10 cellular contexts compared by ENCODE assay signal in the genomic region with DNA sequence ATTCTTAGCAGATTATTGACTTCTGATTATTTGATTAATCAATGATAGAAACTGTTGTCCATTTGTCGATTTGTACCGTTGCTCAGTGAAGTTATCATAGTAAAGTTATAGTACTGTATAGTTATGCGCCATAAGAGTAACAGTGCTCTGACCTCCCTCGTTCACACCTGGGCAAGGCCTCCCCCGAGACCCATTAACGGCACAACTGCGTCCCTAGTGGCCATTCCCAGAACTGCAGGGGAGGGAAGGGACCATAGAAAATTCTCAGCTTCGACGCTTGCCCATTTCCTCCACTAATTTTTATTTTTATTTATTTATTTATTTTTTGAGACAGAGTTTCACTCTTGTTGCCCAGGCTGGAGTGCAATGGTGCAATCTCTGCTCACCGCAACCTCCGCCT.
DNase-seq lines count a peak whose midpoint lies in the region; ATAC-seq, FAIRE-seq and TF ChIP-seq lines count a peak whose summit lies in the region.
"Had no signal": no experiment of that assay in that cellular context is flagged by ENCODE, and none has a peak within 500 bp of the region (broad histone marks: within the 10 kb centered on the region; RNA-seq: fewer than 3 reads in every experiment).

No MANE protein-coding gene starts in this region.

- FAIRE-seq in pancreas (lab: Jason Lieb, UNC) = no peak

- H3K4me3 Mint-ChIP-seq in activated naive CD8-positive, alpha-beta T cell treated with anti-CD3 and anti-CD28 coated beads for 36 hours = no peak overlapping the region

- H3K9ac ChIP-seq in DND-41 (ENCODE audit: low read depth, low read length) (no peak overlapping the region), mesendoderm (ENCODE audit: low read length) (no peak overlapping the region)

- no peak overlapping the region for H3K56ac ChIP-seq in mesendoderm (ENCODE audit: low read length)

- H3K36me3 Mint-ChIP-seq in activated naive CD8-positive, alpha-beta T cell treated with anti-CD3 and anti-CD28 coated beads for 36 hours = no peaks in the 10 kb centered on the region

- no peak overlapping the region for H3K23ac ChIP-seq in mesendoderm (ENCODE audit: low read length)

- no peak overlapping the region for H2BK15ac ChIP-seq in mesendoderm (replicated peaks; ENCODE audit: low read depth)

- H3K9me3 Mint-ChIP-seq in activated naive CD8-positive, alpha-beta T cell treated with anti-CD3 and anti-CD28 coated beads for 36 hours = no peaks in the 10 kb centered on the region

- H2AFZ ChIP-seq in DND-41 (ENCODE audit: low read depth, low read length) = no peak overlapping the region

- H3K9me3 ChIP-seq in DND-41 (ENCODE audit: insufficient read depth, low read length, severe bottlenecking) (no peaks in the 10 kb centered on the region), pancreas (no peaks in the 10 kb centered on the region)

- H3K27me3 ChIP-seq in DND-41 (ENCODE audit: insufficient read depth, low read length, poor library complexity) (no peaks in the 10 kb centered on the region), mesendoderm (ENCODE audit: insufficient read depth, low read length, poor library complexity) (no peaks in the 10 kb centered on the region), pancreas (no peaks in the 10 kb centered on the region)

- DNase-seq in DND-41 (peak; percentile 41), HFF-Myc (ENCODE audit: extremely low read depth, low read depth) (no peak), mesendoderm (peak; percentile 44), SK-N-DZ (ENCODE audit: low spot score) (no peak), pancreas (no peak)
- peak; percentile 3 for DNase-seq in activated naive CD8-positive, alpha-beta T cell treated with anti-CD3 and anti-CD28 coated beads for 36 hours
- DNase-seq: SIG-M5; stimulated activated CD4-positive, alpha-beta T cell treated with anti-CD3 and anti-CD28 coated beads, Interleukin-4, amount 100 ng/mL, for 4 hours had no signal

- H3K18ac ChIP-seq in mesendoderm (ENCODE audit: low read length) = no peak overlapping the region

- H3K4me1 Mint-ChIP-seq in activated naive CD8-positive, alpha-beta T cell treated with anti-CD3 and anti-CD28 coated beads for 36 hours = no peaks in the 10 kb centered on the region

- H3K79me2 ChIP-seq in DND-41 (ENCODE audit: insufficient read depth, low read length) (no peaks in the 10 kb centered on the region), mesendoderm (ENCODE audit: control insufficient read depth, insufficient read depth, low read length) (no peaks in the 10 kb centered on the region)

- ATAC-seq in DND-41 (ENCODE audit: insufficient read depth, low read depth) (peak; percentile 57; the same call in 2 of the 3 replicates), GM18520 (IDR thresholded peaks at IDR 0.05; ENCODE audit: unreplicated experiment) (no peak), pancreas (no peak)

- no peak overlapping the region for H3K4me3 ChIP-seq in DND-41 (ENCODE audit: low read depth in 1 of 2, low read length in 2 of 2)
- no peak overlapping the region for H3K4me3 ChIP-seq in HFF-Myc (replicated peaks; ENCODE audit: low read depth, low read length)
- no peak overlapping the region for H3K4me3 ChIP-seq in mesendoderm (ENCODE audit: low read length)
- no peak overlapping the region for H3K4me3 ChIP-seq in pancreas

- H4K5ac ChIP-seq in mesendoderm (ENCODE audit: low read length) = no peak overlapping the region

- H2BK120ac ChIP-seq in mesendoderm (ENCODE audit: low read depth, low read length) = no peak overlapping the region

- H3K36me3 ChIP-seq in DND-41 (ENCODE audit: insufficient read depth, low read length) (no peaks in the 10 kb centered on the region), mesendoderm (ENCODE audit: control insufficient read depth, insufficient read depth, low read length) (no peaks in the 10 kb centered on the region), pancreas (no peaks in the 10 kb centered on the region)

- no peaks in the 10 kb centered on the region for H3K4me1 ChIP-seq in DND-41 (ENCODE audit: insufficient read depth, low read length)
- peaks cover 3% of the 10 kb centered on the region for H3K4me1 ChIP-seq in mesendoderm (ENCODE audit: control insufficient read depth, low read depth, low read length)
- H3K4me1 ChIP-seq in pancreas = no peaks in the 10 kb centered on the region

- no peak overlapping the region for H3K27ac Mint-ChIP-seq in activated naive CD8-positive, alpha-beta T cell treated with anti-CD3 and anti-CD28 coated beads for 36 hours
- H3K27ac Mint-ChIP-seq: activated T-helper 2 cell treated with anti-CD3 and anti-CD28 coated beads, Interferon-gamma antibody, Interleukin-2, Interleukin-4, amounts not matched to agents 10 μg/mL and 5 μg/mL and 100 μg/mL, durations not matched to agents 14 hours and 24 hours and 36 hours had no signal

- WGBS in mesendoderm (ENCODE audit: extremely low coverage, insufficient coverage, low lambda C conversion rate) = no CpG with 5 or more reads among the region's 11 CpGs
- 74 to 78% methylated on average over 11 of the region's 11 CpGs for WGBS in pancreas, 2 donors

- H2AK5ac ChIP-seq in mesendoderm (ENCODE audit: low read length) = no peak overlapping the region

- no peak overlapping the region for H2BK5ac ChIP-seq in mesendoderm (ENCODE audit: low read length)

- H4K8ac ChIP-seq in mesendoderm (ENCODE audit: low read depth, low read length) = no peak overlapping the region

- intact Hi-C loops in pancreas (cut with DNase I) = no loop called here

- H3K4me2 ChIP-seq in DND-41 (ENCODE audit: insufficient read depth, low read length) (no peak overlapping the region), mesendoderm (ENCODE audit: low read length) (no peak overlapping the region)

- TF ChIP-seq CTCF in DND-41 (IDR thresholded peaks at IDR 0.05; ENCODE audit: borderline replicate concordance, extremely low read depth, low read length, poor library complexity, severe bottlenecking) (peak; percentile 81), HFF-Myc (IDR thresholded peaks at IDR 0.05; ENCODE audit: low read depth, low read length, missing control alignments) (peak; percentile 51), pancreas (IDR thresholded peaks at IDR 0.05) (peak in 2 of 4 donors; percentile 19 to 37)

- peaks cover 3% of the 10 kb centered on the region for H3K27me3 Mint-ChIP-seq in activated naive CD8-positive, alpha-beta T cell treated with anti-CD3 and anti-CD28 coated beads for 36 hours

- H3K27ac ChIP-seq in DND-41 (ENCODE audit: low read length) (no peak overlapping the region), mesendoderm (ENCODE audit: low read depth, low read length) (no peak overlapping the region), pancreas (no peak overlapping the region)

- H4K20me1 ChIP-seq in DND-41 (ENCODE audit: insufficient read depth, low read length) = no peaks in the 10 kb centered on the region

- no peak overlapping the region for H3K4ac ChIP-seq in mesendoderm (ENCODE audit: low read depth, low read length)

- no peaks in the 10 kb centered on the region for H3K79me1 ChIP-seq in mesendoderm (ENCODE audit: low read length)

Comparison
In these comparisons a context has a peak if more than half of its experiments do, and no peak if none do; other contexts are left out.
1. DNase-seq: peak in DND-41 (single experiment), activated naive CD8-positive, alpha-beta T cell treated with anti-CD3 and anti-CD28 coated beads for 36 hours (single experiment) and mesendoderm (single experiment); none in HFF-Myc (single experiment), SK-N-DZ (single experiment) and pancreas (0 of 6).